Comparison of ENCODE assay signal across 8 cellular contexts in the genomic region with DNA sequence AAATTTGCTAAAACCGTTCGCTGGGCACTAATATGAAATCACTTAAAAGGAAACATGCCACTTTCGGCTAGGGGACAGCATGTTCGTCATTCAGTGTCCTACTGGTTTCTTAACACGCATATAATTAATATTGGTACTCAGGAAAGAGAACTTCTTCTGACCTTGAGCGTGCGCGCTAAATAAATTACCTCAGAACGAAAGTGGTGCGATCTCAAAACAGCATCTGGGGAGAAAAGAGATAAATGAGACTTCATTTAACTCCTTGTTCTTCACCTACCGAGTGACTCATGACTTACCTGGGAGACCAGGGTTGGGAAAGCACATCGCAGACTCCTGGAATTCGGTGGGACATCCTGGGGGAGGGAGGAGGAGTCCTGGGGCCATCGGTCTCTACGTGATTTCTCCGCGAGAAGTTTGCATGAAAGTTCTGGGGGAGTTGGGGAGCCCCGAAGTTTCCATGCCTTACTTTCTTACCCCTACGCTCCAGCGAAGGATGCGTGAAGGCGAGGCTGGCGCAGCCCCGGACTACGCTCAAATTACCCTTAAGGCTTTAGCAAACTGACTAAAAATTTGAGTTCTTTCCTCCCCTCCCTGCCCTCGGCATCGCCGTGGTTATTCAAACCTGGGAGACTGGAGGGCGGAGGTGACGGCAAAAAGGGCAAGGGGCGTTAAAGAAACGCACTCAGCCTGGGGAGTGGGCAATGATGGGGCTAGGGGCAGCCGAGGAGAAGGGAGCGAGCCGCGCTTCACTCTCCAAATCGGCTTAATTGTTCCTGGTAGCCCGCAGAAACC. TPM values are rescaled to one million over a fixed set of nuclear protein-coding genes. Genes with fewer than 3 reads are reported as not detected.
DNase-seq lines count a peak whose midpoint lies in the region; ATAC-seq lines count a peak whose summit lies in the region.

No MANE protein-coding gene starts in this region.

- peaks cover 28% of the 10 kb centered on the region for H3K27me3 ChIP-seq in iPS-15b (ENCODE audit: control insufficient read depth, insufficient read depth, low read length)

- H3K9me3 ChIP-seq in ES-I3 (ENCODE audit: control insufficient read depth, insufficient read depth, low read length) (no peaks in the 10 kb centered on the region), iPS-15b (ENCODE audit: control insufficient read depth, insufficient read depth, low read length) (no peaks in the 10 kb centered on the region)

- ATAC-seq in HG03159 (IDR thresholded peaks at IDR 0.05; ENCODE audit: unreplicated experiment) = peak; percentile 19
- ATAC-seq in activated T-cell treated with anti-CD3 and anti-CD28 coated beads, Interleukin-2, amount 50 U/mL, for 72 hours (replicated peaks in 1 of 2) = no peak

- peaks cover 23% of the 10 kb centered on the region for H3K4me1 Mint-ChIP-seq in activated T-cell treated with anti-CD3 and anti-CD28 coated beads, Interleukin-2, amount 50 U/mL, for 72 hours (ENCODE audit: low read depth)

- H3K36me3 Mint-ChIP-seq in activated T-cell treated with anti-CD3 and anti-CD28 coated beads, Interleukin-2, amount 50 U/mL, for 72 hours (ENCODE audit: insufficient read depth in 2 of 2) = peaks cover 2 to 6% of the 10 kb centered on the region in 2 donors

- peak; percentile 14 to 19 for DNase-seq in activated T-cell treated with anti-CD3 and anti-CD28 coated beads, Interleukin-2, amount 50 U/mL, for 72 hours
- DNase-seq in mucosa of gallbladder (ENCODE audit: low spot score) (no peak), NCI-H1930 (lab: John Stamatoyannopoulos, UW) (no peak), NCI-H2196 treated with DMSO at 0.1 percent for 48 hours (lab: John Stamatoyannopoulos, UW; ENCODE audit: unreplicated experiment) (no peak)

- H3K36me3 ChIP-seq in ES-I3 (ENCODE audit: insufficient read depth, low read length) (no peaks in the 10 kb centered on the region; the same call in none of the 2 replicates), iPS-15b (ENCODE audit: control insufficient read depth, insufficient read depth, low read length) (no peaks in the 10 kb centered on the region)

- H3K9ac ChIP-seq in ES-I3 (ENCODE audit: low read depth, low read length) (peak overlapping the region; percentile 88), iPS-15b (ENCODE audit: low read depth, low read length) (peak overlapping the region; percentile 83)

- no peaks in the 10 kb centered on the region for H3K9me3 Mint-ChIP-seq in activated T-cell treated with anti-CD3 and anti-CD28 coated beads, Interleukin-2, amount 50 U/mL, for 72 hours

- peak overlapping the region; percentile 91 to 97 for H3K4me3 Mint-ChIP-seq in activated T-cell treated with anti-CD3 and anti-CD28 coated beads, Interleukin-2, amount 50 U/mL, for 72 hours

- H3K4me3 ChIP-seq in iPS-15b (ENCODE audit: low read depth, low read length) (peak overlapping the region; percentile 96), skin epidermis (peak overlapping the region; percentile 39 to 62 (median 51))

- H3K27ac Mint-ChIP-seq in activated T-cell treated with anti-CD3 and anti-CD28 coated beads, Interleukin-2, amount 50 U/mL, for 72 hours = peak overlapping the region; percentile 32

- H3K27me3 Mint-ChIP-seq in activated T-cell treated with anti-CD3 and anti-CD28 coated beads, Interleukin-2, amount 50 U/mL, for 72 hours (ENCODE audit: low read depth) = peaks cover 87% of the 10 kb centered on the region

- peak overlapping the region in 18 of 21 experiments; percentile 9 to 83 (median 64) for H3K27ac ChIP-seq in skin epidermis

- H3K4me1 ChIP-seq in ES-I3 (ENCODE audit: insufficient read depth, low read length) = peaks cover 4% of the 10 kb centered on the region; the same call in 1 of the 2 replicates
- H3K4me1 ChIP-seq in iPS-15b (ENCODE audit: control insufficient read depth, insufficient read depth, low read length) = peaks cover 7% of the 10 kb centered on the region

RNA-seq across cellular contexts. Expression of a gene that starts 1.1 kb away (rescaled TPM):
- total RNA-seq in activated T-cell treated with anti-CD3 and anti-CD28 coated beads, Interleukin-2, amount 50 U/mL, for 72 hours = under 1 TPM; 0.32 to 0.48 TPM
- 0.95 TPM for total RNA-seq in mucosa of gallbladder

Comparison
In these comparisons a context has a peak if more than half of its experiments do, and no peak if none do; other contexts are left out.
1. DNase-seq: peak in activated T-cell treated with anti-CD3 and anti-CD28 coated beads, Interleukin-2, amount 50 U/mL, for 72 hours (2 of 2); none in mucosa of gallbladder (single experiment), NCI-H1930 (0 of 2) and NCI-H2196 treated with DMSO at 0.1 percent for 48 hours (single experiment).